19 cellular contexts compared by ENCODE assay signal in genomic region chr1:154838988-154839387, GRCh38. TPM values are rescaled to one million over a fixed set of nuclear protein-coding genes. Genes with fewer than 3 reads are reported as not detected.
"Had no signal": no experiment of that assay in that cellular context is flagged by ENCODE, and none has a peak within 500 bp of the region (broad histone marks: within the 10 kb centered on the region; RNA-seq: fewer than 3 reads in every experiment).

No MANE protein-coding gene starts in this region.

- H3K9me3 ChIP-seq: colonic mucosa, thyroid gland had no signal

- H3K4me3 Mint-ChIP-seq: activated CD4-positive, alpha-beta memory T cell treated with anti-CD3 and anti-CD28 coated beads, Interleukin-2, amount 10 ng/mL, durations not matched to agents 7 days and 5 days; activated CD8-positive, alpha-beta memory T cell treated with anti-CD3 and anti-CD28 coated beads, Interleukin-2, amount 10 ng/mL, durations not matched to agents 7 days and 5 days; activated naive CD4-positive, alpha-beta T cell treated with anti-CD3 and anti-CD28 coated beads for 36 hours; activated T-helper 17 cell treated with anti-CD3 and anti-CD28 coated beads, Interleukin-2, amount 50 U/mL, for 72 hours; central memory CD8-positive, alpha-beta T cell; naive B cell had no signal

- H3K27me3 ChIP-seq: colonic mucosa, thyroid gland had no signal

- H3K36me3 Mint-ChIP-seq: activated CD8-positive, alpha-beta memory T cell treated with anti-CD3 and anti-CD28 coated beads, Interleukin-2, amount 10 ng/mL, durations not matched to agents 7 days and 5 days; naive B cell had no signal

- H3K36me3 ChIP-seq: colonic mucosa, thyroid gland had no signal

- H3K4me1 ChIP-seq: colonic mucosa had no signal

- H3K4me1 Mint-ChIP-seq: activated CD4-positive, alpha-beta memory T cell treated with anti-CD3 and anti-CD28 coated beads, Interleukin-2, amount 10 ng/mL, durations not matched to agents 7 days and 5 days; activated T-helper 17 cell treated with anti-CD3 and anti-CD28 coated beads, Interleukin-2, amount 50 U/mL, for 72 hours; central memory CD8-positive, alpha-beta T cell had no signal

- ATAC-seq: activated CD8-positive, alpha-beta memory T cell treated with anti-CD3 and anti-CD28 coated beads, Interleukin-2, amount 10 ng/mL, durations not matched to agents 7 days and 5 days; activated T-helper 17 cell treated with anti-CD3 and anti-CD28 coated beads, Interleukin-2, amount 50 U/mL, for 72 hours; left lobe of liver had no signal

- DNase-seq: activated CD4-positive, alpha-beta memory T cell treated with anti-CD3 and anti-CD28 coated beads, Interleukin-2, amount 10 ng/mL, durations not matched to agents 7 days and 5 days; activated CD4-positive, alpha-beta T cell treated with anti-CD3 and anti-CD28 coated beads for 48 hours; activated CD4-positive, CD25-positive, alpha-beta regulatory T cell; activated CD8-positive, alpha-beta memory T cell treated with anti-CD3 and anti-CD28 coated beads, Interleukin-2, amount 10 ng/mL, durations not matched to agents 7 days and 5 days; activated naive CD4-positive, alpha-beta T cell treated with anti-CD3 and anti-CD28 coated beads for 36 hours; anterior cingulate cortex; colonic mucosa; erythroblast; foreskin melanocyte; hypothalamus; mammary epithelial cell; naive B cell; stimulated activated CD4-positive, alpha-beta T cell treated with anti-CD3 and anti-CD28 coated beads, Interleukin-2, amount 100 ng/mL, for 24 hours; stimulated activated naive CD4-positive, alpha-beta T cell treated with Interleukin-2 at 50 U/mL for 16 hours; T1000; thyroid gland had no signal

- H3K4me3 ChIP-seq: colonic mucosa, thyroid gland had no signal

- H3K27ac ChIP-seq: colonic mucosa had no signal

- H3K27ac Mint-ChIP-seq: activated CD4-positive, alpha-beta memory T cell treated with anti-CD3 and anti-CD28 coated beads, Interleukin-2, amount 10 ng/mL, durations not matched to agents 7 days and 5 days; activated CD8-positive, alpha-beta memory T cell treated with anti-CD3 and anti-CD28 coated beads, Interleukin-2, amount 10 ng/mL, durations not matched to agents 7 days and 5 days; activated naive CD4-positive, alpha-beta T cell treated with anti-CD3 and anti-CD28 coated beads for 36 hours; activated T-helper 17 cell treated with anti-CD3 and anti-CD28 coated beads, Interleukin-2, amount 50 U/mL, for 72 hours had no signal

- H3K9me3 Mint-ChIP-seq: activated CD4-positive, alpha-beta memory T cell treated with anti-CD3 and anti-CD28 coated beads, Interleukin-2, amount 10 ng/mL, durations not matched to agents 7 days and 5 days; activated naive CD4-positive, alpha-beta T cell treated with anti-CD3 and anti-CD28 coated beads for 36 hours; activated T-helper 17 cell treated with anti-CD3 and anti-CD28 coated beads, Interleukin-2, amount 50 U/mL, for 72 hours; central memory CD8-positive, alpha-beta T cell; naive B cell had no signal

RNA-seq across cellular contexts. Expression of gene KCNN3, which starts 31.1 kb away (rescaled TPM):
- total RNA-seq: mammary epithelial cell had no signal
